ENCODE assay signal across 38 cellular contexts in genomic region chr16:49204191-49204590, GRCh38.
"Had no signal": no experiment of that assay in that cellular context is flagged by ENCODE, and none has a peak within 500 bp of the region (broad histone marks: within the 10 kb centered on the region; RNA-seq: fewer than 3 reads in every experiment).

No MANE protein-coding gene starts in this region.

- H3K9me3 ChIP-seq: adrenal gland, ascending aorta, body of pancreas, breast epithelium had no signal

- H3K27me3 ChIP-seq: adrenal gland, ascending aorta, body of pancreas, brain microvascular endothelial cell, breast epithelium, cardiac muscle cell had no signal

- H3K9me3 Mint-ChIP-seq: activated naive CD4-positive, alpha-beta T cell treated with anti-CD3 and anti-CD28 coated beads for 36 hours; activated naive CD4-positive, alpha-beta T cell treated with anti-CD3 and anti-CD28 coated beads, Interleukin-2, amount 10 ng/mL, durations not matched to agents 7 days and 5 days; activated naive CD4-positive, alpha-beta T cell treated with anti-CD3 and anti-CD28 coated beads, Interleukin-2, amount 50 U/mL, for 24 hours; activated naive CD8-positive, alpha-beta T cell treated with anti-CD3 and anti-CD28 coated beads for 36 hours; activated naive CD8-positive, alpha-beta T cell treated with anti-CD3 and anti-CD28 coated beads, Interleukin-2, amount 10 ng/mL, durations not matched to agents 7 days and 5 days; activated naive CD8-positive, alpha-beta T cell treated with anti-CD3 and anti-CD28 coated beads, Interleukin-2, amount 50 U/mL, for 24 hours; activated T-cell treated with anti-CD3 and anti-CD28 coated beads, Interleukin-2, amount 50 U/mL, for 24 hours; activated T-helper 1 cell treated with anti-CD3 and anti-CD28 coated beads, Interleukin-12 subunit alpha, Interleukin-12 subunit beta, Interleukin-2, Interleukin-4 antibody, amounts not matched to agents 30 ng/mL and 10 ng/mL and 1 ng/mL, durations not matched to agents 14 hours and 24 hours and 36 hours; activated T-helper 17 cell treated with anti-CD3 and anti-CD28 coated beads, Interleukin-2, amount 50 U/mL, for 72 hours; activated T-helper 2 cell treated with anti-CD3 and anti-CD28 coated beads, Interferon-gamma antibody, Interleukin-2, Interleukin-4, amounts not matched to agents 10 μg/mL and 5 μg/mL and 100 μg/mL, durations not matched to agents 14 hours and 24 hours and 36 hours; brain; central memory CD8-positive, alpha-beta T cell had no signal

- H3K4me1 ChIP-seq: adrenal gland, ascending aorta, body of pancreas, breast epithelium had no signal

- H3K36me3 ChIP-seq: adrenal gland, ascending aorta, brain microvascular endothelial cell, breast epithelium, cardiac muscle cell had no signal

- H3K36me3 Mint-ChIP-seq: activated naive CD4-positive, alpha-beta T cell treated with anti-CD3 and anti-CD28 coated beads, Interleukin-2, amount 10 ng/mL, durations not matched to agents 7 days and 5 days; activated naive CD4-positive, alpha-beta T cell treated with anti-CD3 and anti-CD28 coated beads, Interleukin-2, amount 50 U/mL, for 24 hours; activated naive CD4-positive, alpha-beta T cell treated with anti-CD3 and anti-CD28 coated beads, Interleukin-2, amount 50 U/mL, for 72 hours; activated naive CD8-positive, alpha-beta T cell; activated naive CD8-positive, alpha-beta T cell treated with anti-CD3 and anti-CD28 coated beads for 36 hours; activated naive CD8-positive, alpha-beta T cell treated with anti-CD3 and anti-CD28 coated beads, Interleukin-2, amount 10 ng/mL, durations not matched to agents 7 days and 5 days; brain had no signal

- DNase-seq: activated effector memory CD4-positive, alpha-beta T cell treated with anti-CD3 and anti-CD28 coated beads, Interleukin-2, amount 50 U/mL, for 16 hours; activated effector memory CD4-positive, alpha-beta T cell treated with Interleukin-2 at 50 U/mL for 16 hours; activated gamma-delta T cell; activated gamma-delta T cell treated with Interleukin-2 at 50 U/mL for 16 hours; activated naive CD4-positive, alpha-beta T cell; activated naive CD4-positive, alpha-beta T cell treated with anti-CD3 and anti-CD28 coated beads for 36 hours; activated naive CD4-positive, alpha-beta T cell treated with anti-CD3 and anti-CD28 coated beads, Interleukin-2, amount 10 ng/mL, durations not matched to agents 7 days and 5 days; activated naive CD4-positive, alpha-beta T cell treated with anti-CD3 and anti-CD28 coated beads, Interleukin-2, amount 50 U/mL, for 16 hours; activated naive CD4-positive, alpha-beta T cell treated with Interleukin-2 at 50 U/mL for 16 hours; activated naive CD8-positive, alpha-beta T cell treated with anti-CD3 and anti-CD28 coated beads for 36 hours; activated naive CD8-positive, alpha-beta T cell treated with anti-CD3 and anti-CD28 coated beads, Interleukin-2, amount 10 ng/mL, durations not matched to agents 7 days and 5 days; activated naive CD8-positive, alpha-beta T cell treated with anti-CD3 and anti-CD28 coated beads, Interleukin-2, amount 50 U/mL, for 24 hours; activated T-cell treated with anti-CD3 and anti-CD28 coated beads, Interleukin-2, amount 50 U/mL, for 1 hour; activated T-cell treated with anti-CD3 and anti-CD28 coated beads, Interleukin-2, amount 50 U/mL, for 24 hours; activated T-cell treated with anti-CD3 and anti-CD28 coated beads, Interleukin-2, amount 50 U/mL, for 4 hours; activated T-cell treated with anti-CD3 and anti-CD28 coated beads, Interleukin-2, amount 50 U/mL, for 48 hours; activated T-cell treated with anti-CD3 and anti-CD28 coated beads, Interleukin-2, amount 50 U/mL, for 72 hours; adrenal gland; amniotic stem cell; amygdala; anterior cingulate cortex; aorta; body of pancreas; brain microvascular endothelial cell; caudate nucleus; central memory CD4-positive, alpha-beta T cell; cerebellar nuclear complex had no signal

- H3K4me3 Mint-ChIP-seq: activated naive CD4-positive, alpha-beta T cell treated with anti-CD3 and anti-CD28 coated beads for 36 hours; activated naive CD4-positive, alpha-beta T cell treated with anti-CD3 and anti-CD28 coated beads, Interleukin-2, amount 10 ng/mL, durations not matched to agents 7 days and 5 days; activated naive CD4-positive, alpha-beta T cell treated with anti-CD3 and anti-CD28 coated beads, Interleukin-2, amount 50 U/mL, for 24 hours; activated naive CD8-positive, alpha-beta T cell; activated naive CD8-positive, alpha-beta T cell treated with anti-CD3 and anti-CD28 coated beads for 36 hours; activated naive CD8-positive, alpha-beta T cell treated with anti-CD3 and anti-CD28 coated beads, Interleukin-2, amount 10 ng/mL, durations not matched to agents 7 days and 5 days; activated naive CD8-positive, alpha-beta T cell treated with anti-CD3 and anti-CD28 coated beads, Interleukin-2, amount 50 U/mL, for 24 hours; activated T-cell treated with anti-CD3 and anti-CD28 coated beads, Interleukin-2, amount 50 U/mL, for 24 hours; activated T-cell treated with anti-CD3 and anti-CD28 coated beads, Interleukin-2, amount 50 U/mL, for 4 hours; activated T-cell treated with anti-CD3 and anti-CD28 coated beads, Interleukin-2, amount 50 U/mL, for 72 hours; activated T-helper 1 cell treated with anti-CD3 and anti-CD28 coated beads, Interleukin-12 subunit alpha, Interleukin-12 subunit beta, Interleukin-2, Interleukin-4 antibody, amounts not matched to agents 30 ng/mL and 10 ng/mL and 1 ng/mL, durations not matched to agents 14 hours and 24 hours and 36 hours; activated T-helper 17 cell treated with anti-CD3 and anti-CD28 coated beads, Interleukin-2, amount 50 U/mL, for 72 hours; brain; central memory CD8-positive, alpha-beta T cell had no signal

- H3K27ac ChIP-seq: adrenal gland, ascending aorta, body of pancreas, brain microvascular endothelial cell, breast epithelium, cardiac muscle cell had no signal

- H3K27me3 Mint-ChIP-seq: activated naive CD4-positive, alpha-beta T cell treated with anti-CD3 and anti-CD28 coated beads, Interleukin-2, amount 10 ng/mL, durations not matched to agents 7 days and 5 days; activated naive CD8-positive, alpha-beta T cell treated with anti-CD3 and anti-CD28 coated beads for 36 hours; activated naive CD8-positive, alpha-beta T cell treated with anti-CD3 and anti-CD28 coated beads, Interleukin-2, amount 10 ng/mL, durations not matched to agents 7 days and 5 days; central memory CD8-positive, alpha-beta T cell had no signal

- H3K4me1 Mint-ChIP-seq: activated naive CD4-positive, alpha-beta T cell treated with anti-CD3 and anti-CD28 coated beads, Interleukin-2, amount 10 ng/mL, durations not matched to agents 7 days and 5 days; activated naive CD4-positive, alpha-beta T cell treated with anti-CD3 and anti-CD28 coated beads, Interleukin-2, amount 50 U/mL, for 24 hours; activated naive CD8-positive, alpha-beta T cell treated with anti-CD3 and anti-CD28 coated beads for 36 hours; activated naive CD8-positive, alpha-beta T cell treated with anti-CD3 and anti-CD28 coated beads, Interleukin-2, amount 10 ng/mL, durations not matched to agents 7 days and 5 days; activated naive CD8-positive, alpha-beta T cell treated with anti-CD3 and anti-CD28 coated beads, Interleukin-2, amount 50 U/mL, for 24 hours; activated T-helper 17 cell treated with anti-CD3 and anti-CD28 coated beads, Interleukin-2, amount 50 U/mL, for 72 hours; brain; central memory CD8-positive, alpha-beta T cell had no signal

- H3K4me3 ChIP-seq: adrenal gland, ascending aorta, body of pancreas, breast epithelium, cardiac muscle cell had no signal

- H3K27ac Mint-ChIP-seq: activated naive CD4-positive, alpha-beta T cell treated with anti-CD3 and anti-CD28 coated beads for 36 hours; activated naive CD4-positive, alpha-beta T cell treated with anti-CD3 and anti-CD28 coated beads, Interleukin-2, amount 10 ng/mL, durations not matched to agents 7 days and 5 days; activated naive CD4-positive, alpha-beta T cell treated with anti-CD3 and anti-CD28 coated beads, Interleukin-2, amount 50 U/mL, for 24 hours; activated naive CD4-positive, alpha-beta T cell treated with anti-CD3 and anti-CD28 coated beads, Interleukin-2, amount 50 U/mL, for 72 hours; activated naive CD8-positive, alpha-beta T cell; activated naive CD8-positive, alpha-beta T cell treated with anti-CD3 and anti-CD28 coated beads for 36 hours; activated naive CD8-positive, alpha-beta T cell treated with anti-CD3 and anti-CD28 coated beads, Interleukin-2, amount 10 ng/mL, durations not matched to agents 7 days and 5 days; activated naive CD8-positive, alpha-beta T cell treated with anti-CD3 and anti-CD28 coated beads, Interleukin-2, amount 50 U/mL, for 24 hours; activated T-cell treated with anti-CD3 and anti-CD28 coated beads, Interleukin-2, amount 50 U/mL, for 24 hours; activated T-cell treated with anti-CD3 and anti-CD28 coated beads, Interleukin-2, amount 50 U/mL, for 72 hours; activated T-helper 1 cell treated with anti-CD3 and anti-CD28 coated beads, Interleukin-12 subunit alpha, Interleukin-12 subunit beta, Interleukin-2, Interleukin-4 antibody, amounts not matched to agents 30 ng/mL and 10 ng/mL and 1 ng/mL, durations not matched to agents 14 hours and 24 hours and 36 hours; activated T-helper 17 cell treated with anti-CD3 and anti-CD28 coated beads, Interleukin-2, amount 50 U/mL, for 72 hours; activated T-helper 2 cell treated with anti-CD3 and anti-CD28 coated beads, Interferon-gamma antibody, Interleukin-2, Interleukin-4, amounts not matched to agents 10 μg/mL and 5 μg/mL and 100 μg/mL, durations not matched to agents 14 hours and 24 hours and 36 hours; brain had no signal
